1 cellular context compared by ENCODE assay signal in genomic region chr13:19984430-19985218, GRCh38.
TF ChIP-seq lines count a peak whose summit lies in the region.

No MANE protein-coding gene starts in this region.

TF ChIP-seq in H1, 55 proteins besides CTCF, POLR2A, EP300 and RAD21:
- TF ChIP-seq SAP30 (IDR thresholded peaks at IDR 0.05; ENCODE audit: insufficient read depth, insufficient replicate concordance, low read length), result no peak
- TF ChIP-seq ATF2 (IDR thresholded peaks at IDR 0.05; ENCODE audit: low read length), result no peak
- peak; percentile 94 for TF ChIP-seq TEAD4 (IDR thresholded peaks at IDR 0.05; ENCODE audit: low read depth, low read length)
- no peak for TF ChIP-seq SP4 (IDR thresholded peaks at IDR 0.05; ENCODE audit: low read length)
- TF ChIP-seq CBX5 (IDR thresholded peaks at IDR 0.05; ENCODE audit: low read depth, low read length), result no peak
- no peak for TF ChIP-seq MAFK (IDR thresholded peaks at IDR 0.05; ENCODE audit: low read depth, low read length)
- no peak for TF ChIP-seq SUZ12 (IDR thresholded peaks at IDR 0.05; ENCODE audit: low read length)
- TF ChIP-seq CHD7 (IDR thresholded peaks at IDR 0.05; ENCODE audit: insufficient replicate concordance, low read length), result peak; percentile 21
- TF ChIP-seq RFX5 (IDR thresholded peaks at IDR 0.05; ENCODE audit: borderline replicate concordance, low read depth, low read length), result no peak
- TF ChIP-seq JUND (IDR thresholded peaks at IDR 0.05; ENCODE audit: low read length), result no peak
- no peak for TF ChIP-seq KDM5A (IDR thresholded peaks at IDR 0.05; ENCODE audit: low read length)
